ENCODE assay signal across 10 cellular contexts in genomic region chr17:15213381-15214087, GRCh38. TPM values are rescaled to one million over a fixed set of nuclear protein-coding genes. Genes with fewer than 3 reads are reported as not detected.
DNase-seq lines count a peak whose midpoint lies in the region; ATAC-seq and TF ChIP-seq lines count a peak whose summit lies in the region.
"Had no signal": no experiment of that assay in that cellular context is flagged by ENCODE, and none has a peak within 500 bp of the region (broad histone marks: within the 10 kb centered on the region; RNA-seq: fewer than 3 reads in every experiment).

No MANE protein-coding gene starts in this region.

- H4K20me1 ChIP-seq in Loucy (ENCODE audit: insufficient read depth, low read length, poor library complexity, severe bottlenecking), result no peaks in the 10 kb centered on the region

- H3K9ac ChIP-seq in Loucy (ENCODE audit: low read depth, low read length, poor library complexity, severe bottlenecking), result no peak overlapping the region
- H3K9ac ChIP-seq in mesenchymal stem cell (ENCODE audit: low read length), result no peak overlapping the region

- H3K27me3 ChIP-seq in Loucy (ENCODE audit: insufficient read depth, low read length, poor library complexity, severe bottlenecking), result no peaks in the 10 kb centered on the region
- H3K27me3 ChIP-seq in brain microvascular endothelial cell (replicated peaks), result no peaks in the 10 kb centered on the region
- H3K27me3 ChIP-seq in mesenchymal stem cell (ENCODE audit: control insufficient read depth in 1 of 2, insufficient read depth in 1 of 2, low read length in 2 of 2), result peaks cover 0 to 4% of the 10 kb centered on the region in 2 experiments
- H3K27me3 ChIP-seq: ovary had no signal

- no peaks in the 10 kb centered on the region for H3K79me2 ChIP-seq in Loucy (ENCODE audit: insufficient read depth, low read length)

- H2BK15ac ChIP-seq in mesenchymal stem cell (ENCODE audit: low read depth, poor library complexity, severe bottlenecking), result no peak overlapping the region

- no peak for ATAC-seq in HG02610 (IDR thresholded peaks at IDR 0.05; ENCODE audit: unreplicated experiment)
- ATAC-seq: stimulated activated naive CD8-positive, alpha-beta T cell treated with anti-CD3 and anti-CD28 coated beads, Interleukin-15, Interleukin-2, amounts not matched to agents 100 U/mL and 50 U/mL, for 24 hours had no signal

- H4K91ac ChIP-seq in mesenchymal stem cell (ENCODE audit: low read length), result no peak overlapping the region

- H3K27ac ChIP-seq in brain microvascular endothelial cell, result no peak overlapping the region
- no peak overlapping the region for H3K27ac ChIP-seq in mesenchymal stem cell (ENCODE audit: low read length, poor library complexity, severe bottlenecking)
- H3K27ac ChIP-seq: ovary, VCaP had no signal

- H3K4me3 ChIP-seq in Loucy (ENCODE audit: low read length, poor library complexity, severe bottlenecking) (no peak overlapping the region), brain microvascular endothelial cell (ENCODE audit: low read depth, low read length) (no peak overlapping the region), mesenchymal stem cell (ENCODE audit: insufficient read depth in 1 of 2, low read depth in 1 of 2, low read length in 2 of 2) (no peak overlapping the region)
- H3K4me3 ChIP-seq: ovary had no signal

- H2BK5ac ChIP-seq in mesenchymal stem cell (ENCODE audit: low read depth, low read length, poor library complexity, severe bottlenecking), result no peak overlapping the region

- TF ChIP-seq CTCF in Loucy (conservative IDR thresholded peaks at IDR 0.05; ENCODE audit: low read length) (peak; percentile 57), brain microvascular endothelial cell (IDR thresholded peaks at IDR 0.05; ENCODE audit: low read depth, low read length, missing control alignments) (peak; percentile 56)

- H3K36me3 ChIP-seq in Loucy (ENCODE audit: insufficient read depth, low read length), result no peaks in the 10 kb centered on the region
- no peaks in the 10 kb centered on the region for H3K36me3 ChIP-seq in brain microvascular endothelial cell (replicated peaks)
- no peaks in the 10 kb centered on the region for H3K36me3 ChIP-seq in mesenchymal stem cell (ENCODE audit: control insufficient read depth in 1 of 2, insufficient read depth in 2 of 2, low read depth in 1 of 2, low read length in 2 of 2)
- H3K36me3 ChIP-seq: ovary had no signal

- H3K4me1 ChIP-seq in Loucy (ENCODE audit: insufficient read depth, low read length, poor library complexity, severe bottlenecking) (no peaks in the 10 kb centered on the region), mesenchymal stem cell (ENCODE audit: control insufficient read depth, insufficient read depth, low read depth, low read length) (no peaks in the 10 kb centered on the region)

- H3K9me3 ChIP-seq in Loucy (ENCODE audit: insufficient read depth, low read depth, low read length) (no peaks in the 10 kb centered on the region), mesenchymal stem cell (ENCODE audit: control insufficient read depth, low read length) (no peaks in the 10 kb centered on the region)
- H3K9me3 ChIP-seq: ovary had no signal

- H3K79me1 ChIP-seq in mesenchymal stem cell (replicated peaks; ENCODE audit: low read length, poor library complexity, severe bottlenecking), result no peaks in the 10 kb centered on the region

- no peak overlapping the region for H2AFZ ChIP-seq in Loucy (ENCODE audit: low read length)
- no peak overlapping the region for H2AFZ ChIP-seq in mesenchymal stem cell (ENCODE audit: low read depth, low read length)

- H3K4me2 ChIP-seq in Loucy (ENCODE audit: low read depth, low read length, poor library complexity, severe bottlenecking) (no peak overlapping the region), mesenchymal stem cell (ENCODE audit: low read length, poor library complexity, severe bottlenecking) (no peak overlapping the region)

- no peak overlapping the region for H2BK12ac ChIP-seq in mesenchymal stem cell (ENCODE audit: low read length in 2 of 2)

- no peak overlapping the region for H2BK120ac ChIP-seq in mesenchymal stem cell (ENCODE audit: low read depth, low read length)

- H3K4ac ChIP-seq in mesenchymal stem cell (ENCODE audit: low read depth in 1 of 2, low read length in 2 of 2), result no peak overlapping the region

- no peaks in the 10 kb centered on the region for H3K9me2 ChIP-seq in Loucy (replicated peaks; ENCODE audit: low read depth, low read length)

- H2AK5ac ChIP-seq in mesenchymal stem cell (ENCODE audit: low read length, severe bottlenecking), result no peak overlapping the region

- 92% methylated on average over 4 of the region's 5 CpGs for WGBS in mesenchymal stem cell

- no peaks in the 10 kb centered on the region for H3F3A ChIP-seq in Loucy (ENCODE audit: low read depth)

- no peak overlapping the region for H4K8ac ChIP-seq in mesenchymal stem cell (ENCODE audit: low read length)

- H3K14ac ChIP-seq in mesenchymal stem cell (ENCODE audit: low read length in 2 of 2), result no peak overlapping the region

- no peak overlapping the region for H3K18ac ChIP-seq in mesenchymal stem cell (ENCODE audit: low read depth in 1 of 2, low read length in 2 of 2)

- DNase-seq in ELR (ENCODE audit: low read depth) (peak; percentile 49), brain microvascular endothelial cell (peak; percentile 26), mesenchymal stem cell (peak; percentile 37), activated gamma-delta T cell treated with Interleukin-2 at 50 U/mL for 16 hours (no peak), amniotic stem cell (lab: John Stamatoyannopoulos, UW) (no peak)
- DNase-seq: ovary; stimulated activated naive CD8-positive, alpha-beta T cell treated with anti-CD3 and anti-CD28 coated beads, Interleukin-15, Interleukin-2, amounts not matched to agents 100 U/mL and 50 U/mL, for 24 hours had no signal

- in situ Hi-C loops in brain microvascular endothelial cell (cut with HindIII; ENCODE audit: low pct_ligation_motif_present, low sequenced_read_pairs), result no loop called here

- no peak overlapping the region for H3K23ac ChIP-seq in mesenchymal stem cell (ENCODE audit: low read length in 2 of 2)

RNA-seq across cellular contexts. Expression of gene PMP22, which starts 51.6 kb away (rescaled TPM):
- 74.0 TPM for polyA plus RNA-seq in mesenchymal stem cell (2013, experiment 1 of 2)
- polyA plus RNA-seq in mesenchymal stem cell (2013, experiment 2 of 2), result 79.1 TPM

Comparison
In these comparisons a context has a peak if more than half of its experiments do, and no peak if none do; other contexts are left out.
1. DNase-seq: peak in ELR (single experiment), brain microvascular endothelial cell (single experiment) and mesenchymal stem cell (single experiment); none in activated gamma-delta T cell treated with Interleukin-2 at 50 U/mL for 16 hours (single experiment) and amniotic stem cell (single experiment).